ENCODE assay signal across 10 cellular contexts in genomic region chr2:235793163-235793752, GRCh38.
DNase-seq lines count a peak whose midpoint lies in the region; ATAC-seq and TF ChIP-seq lines count a peak whose summit lies in the region.
"Had no signal": no experiment of that assay in that cellular context is flagged by ENCODE, and none has a peak within 500 bp of the region (broad histone marks: within the 10 kb centered on the region; RNA-seq: fewer than 3 reads in every experiment).

No MANE protein-coding gene starts in this region.

- 0 out of 2 replicates have a peak, but pooled peaks cover 2% of the 10 kb centered on the region for H3K9me1 ChIP-seq in IMR-90 (ENCODE audit: insufficient read depth, low read length)

- peak overlapping the region; percentile 35 for H2AFZ ChIP-seq in IMR-90 (replicated peaks; ENCODE audit: low read length, poor library complexity)

- H3K14ac ChIP-seq in IMR-90 (replicated peaks; ENCODE audit: low read depth, low read length), result no peak overlapping the region

- no peak overlapping the region for H4K91ac ChIP-seq in IMR-90 (ENCODE audit: insufficient read depth, low read depth, low read length)

- H3K79me1 ChIP-seq in IMR-90 (ENCODE audit: low read depth in 1 of 2, low read length in 2 of 2), result no peaks in the 10 kb centered on the region

- DNase-seq in EH (ENCODE audit: low read depth) (peak; percentile 24), IMR-90 (peak; percentile 24), cardiac fibroblast (ENCODE audit: low read depth in 2 of 2) (peak; percentile 17 to 38), mesothelial cell of epicardium (ENCODE audit: low spot score in 2 of 2, unreplicated experiment in 2 of 2) (no peak), NCI-H146 treated with DMSO at 0.1 percent for 48 hours (lab: John Stamatoyannopoulos, UW; ENCODE audit: unreplicated experiment) (no peak), NCI-H1092 treated with DMSO at 0.1 percent for 48 hours (lab: John Stamatoyannopoulos, UW) (no peak), NCI-H187 treated with DMSO at 0.1 percent for 48 hours (lab: John Stamatoyannopoulos, UW) (no peak)
- DNase-seq: activated T-cell treated with anti-CD3 and anti-CD28 coated beads, Interleukin-2, amount 50 U/mL, for 4 hours; MM.1S had no signal

- H3K9me3 ChIP-seq in IMR-90 (ENCODE audit: control insufficient read depth, insufficient read depth, low read length), result no peaks in the 10 kb centered on the region

- H3K27me3 ChIP-seq in IMR-90 (ENCODE audit: control insufficient read depth, insufficient read depth, low read length), result no peaks in the 10 kb centered on the region

- dilution Hi-C loops in IMR-90 (cut with HindIII; ENCODE audit: low sequenced_read_pairs, unreplicated experiment), result loop anchor here (25.0 kb wide), 1 partner anchor 394 kb away; no protein-coding TSS in a partner anchor

- no peak overlapping the region for H3K18ac ChIP-seq in IMR-90 (ENCODE audit: low read depth, low read length)

- POLR2A ChIA-PET in IMR-90 (lab: Charles Lee; ENCODE audit: unreplicated experiment), result no interaction called here

- H3K56ac ChIP-seq in IMR-90 (ENCODE audit: extremely low read depth, insufficient read depth, low read length), result no peak overlapping the region

- no peak overlapping the region for H3K4me3 Mint-ChIP-seq in mesothelial cell of epicardium
- H3K4me3 Mint-ChIP-seq: activated T-cell treated with anti-CD3 and anti-CD28 coated beads, Interleukin-2, amount 50 U/mL, for 4 hours had no signal

- H2AK5ac ChIP-seq in IMR-90 (ENCODE audit: low read depth, low read length), result no peak overlapping the region

- CTCF ChIA-PET in IMR-90 (lab: Yijun Ruan, JAX), result interaction anchor here (1.1 to 1.2 kb wide), 2 partner anchors 27 to 369 kb away, joined by 3 read pairs; no protein-coding TSS in a partner anchor

- no peaks in the 10 kb centered on the region for H3K9me3 Mint-ChIP-seq in mesothelial cell of epicardium
- H3K9me3 Mint-ChIP-seq: activated T-cell treated with anti-CD3 and anti-CD28 coated beads, Interleukin-2, amount 50 U/mL, for 4 hours had no signal

- H2BK5ac ChIP-seq in IMR-90 (ENCODE audit: low read depth, low read length, poor library complexity, severe bottlenecking), result no peak overlapping the region

- no peak overlapping the region for H3K23ac ChIP-seq in IMR-90 (ENCODE audit: low read depth, low read length)

- BruUV-seq in IMR-90 (replicated peaks; lab: Mats Ljungman, UMichigan), result no TSS peak

- no peak overlapping the region for H3K4me2 ChIP-seq in IMR-90 (ENCODE audit: low read depth, low read length)

- no peak overlapping the region for H3K27ac ChIP-seq in IMR-90 (ENCODE audit: insufficient read depth, low read length)

- H3K36me3 ChIP-seq in IMR-90 (ENCODE audit: control insufficient read depth, insufficient read depth, low read length), result peaks cover 5% of the 10 kb centered on the region; the same call in 1 of the 2 replicates

- H4K5ac ChIP-seq in IMR-90 (ENCODE audit: low read depth, low read length), result no peak overlapping the region

- no peak for TF ChIP-seq POLR2A in IMR-90 (IDR thresholded peaks at IDR 0.05; ENCODE audit: low read depth, low read length)

- no peaks in the 10 kb centered on the region for H4K20me1 ChIP-seq in IMR-90 (ENCODE audit: insufficient read depth, low read length)

- no peak overlapping the region for H2BK20ac ChIP-seq in IMR-90 (ENCODE audit: low read depth, low read length)

- H3K4me3 ChIP-seq in IMR-90 (ENCODE audit: insufficient read depth, low read depth, low read length) (no peak overlapping the region), cardiac fibroblast (replicated peaks in 1 of 2; ENCODE audit: low read depth in 2 of 2, low read length in 2 of 2) (no peak overlapping the region)

- ATAC-seq in IMR-90 (ENCODE audit: low read depth) (peak; percentile 60), HG03520 (IDR thresholded peaks at IDR 0.05; ENCODE audit: unreplicated experiment) (no peak)
- ATAC-seq: activated T-cell treated with anti-CD3 and anti-CD28 coated beads, Interleukin-2, amount 50 U/mL, for 4 hours had no signal

- TF ChIP-seq RAD21 in IMR-90 (IDR thresholded peaks at IDR 0.05; ENCODE audit: low read length), result peak; percentile 22; the same call in 1 of the 2 replicates

- intact Hi-C loops in IMR-90 (cut with micrococcal nuclease), result no loop called here

- no peak overlapping the region for H3K4ac ChIP-seq in IMR-90 (ENCODE audit: low read depth, low read length)

- no peaks in the 10 kb centered on the region for H3K4me1 ChIP-seq in IMR-90 (ENCODE audit: control insufficient read depth, insufficient read depth, low read length)

- no peak overlapping the region for H4K8ac ChIP-seq in IMR-90 (ENCODE audit: low read depth in 2 of 2, low read length in 2 of 2)

- 83% methylated on average over 1 of the region's 13 CpGs; no CpG with 5 or more reads in 1 of the 2 experiments for WGBS in IMR-90 (ENCODE audit: extremely low coverage in 2 of 2, insufficient read length in 1 of 2), 2 experiments

- H2AK9ac ChIP-seq in IMR-90 (replicated peaks; ENCODE audit: low read depth, low read length, poor library complexity), result no peak overlapping the region

- H3K36me3 Mint-ChIP-seq in mesothelial cell of epicardium, result peaks cover 3% of the 10 kb centered on the region

- peaks cover 3% of the 10 kb centered on the region for H3K4me1 Mint-ChIP-seq in mesothelial cell of epicardium

- H3K9ac ChIP-seq in IMR-90 (ENCODE audit: low read depth, low read length), result no peak overlapping the region

- no peak overlapping the region for H2BK120ac ChIP-seq in IMR-90 (ENCODE audit: low read depth, low read length)

- no peak overlapping the region for H3K27ac Mint-ChIP-seq in mesothelial cell of epicardium

- H3K27me3 Mint-ChIP-seq in mesothelial cell of epicardium (ENCODE audit: low read depth), result no peaks in the 10 kb centered on the region

- no peak overlapping the region for H2BK15ac ChIP-seq in IMR-90 (ENCODE audit: low read depth, low read length)

- peak; percentile 22; the same call in 1 of the 2 replicates for TF ChIP-seq CTCF in IMR-90 (conservative IDR thresholded peaks at IDR 0.05; ENCODE audit: low read depth, low read length)
- peak; percentile 30 for TF ChIP-seq CTCF in cardiac fibroblast (IDR thresholded peaks at IDR 0.05; ENCODE audit: low read depth, low read length)
- peak; percentile 22 for TF ChIP-seq CTCF in mesothelial cell of epicardium (IDR thresholded peaks at IDR 0.05; ENCODE audit: unreplicated experiment)

- in situ Hi-C loops in IMR-90 (cut with MboI; ENCODE audit: low sequenced_read_pairs), result loop anchor here (25.0 kb wide), 1 partner anchor 519 kb away; no protein-coding TSS in a partner anchor

TF ChIP-seq in IMR-90, 13 proteins besides CTCF, POLR2A, EP300 and RAD21:
- TF ChIP-seq SMC3 (IDR thresholded peaks at IDR 0.05; ENCODE audit: low read depth, low read length) (no peak), RFX5 (IDR thresholded peaks at IDR 0.05; ENCODE audit: low read depth, low read length) (no peak), CEBPB (IDR thresholded peaks at IDR 0.05; ENCODE audit: low read depth, low read length) (no peak), RCOR1 (IDR thresholded peaks at IDR 0.05; ENCODE audit: insufficient replicate concordance, low read length) (no peak), NFE2L2 (IDR thresholded peaks at IDR 0.05; ENCODE audit: low read depth, low read length) (no peak), CHD1 (IDR thresholded peaks at IDR 0.05; ENCODE audit: low read depth, low read length) (no peak), MAFK (IDR thresholded peaks at IDR 0.05; ENCODE audit: low read depth, low read length) (no peak), BHLHE40 (IDR thresholded peaks at IDR 0.05; ENCODE audit: low read depth, low read length) (no peak), MXI1 (IDR thresholded peaks at IDR 0.05; ENCODE audit: borderline replicate concordance, low read depth, low read length) (no peak)
- TF ChIP-seq, protein P1, sequence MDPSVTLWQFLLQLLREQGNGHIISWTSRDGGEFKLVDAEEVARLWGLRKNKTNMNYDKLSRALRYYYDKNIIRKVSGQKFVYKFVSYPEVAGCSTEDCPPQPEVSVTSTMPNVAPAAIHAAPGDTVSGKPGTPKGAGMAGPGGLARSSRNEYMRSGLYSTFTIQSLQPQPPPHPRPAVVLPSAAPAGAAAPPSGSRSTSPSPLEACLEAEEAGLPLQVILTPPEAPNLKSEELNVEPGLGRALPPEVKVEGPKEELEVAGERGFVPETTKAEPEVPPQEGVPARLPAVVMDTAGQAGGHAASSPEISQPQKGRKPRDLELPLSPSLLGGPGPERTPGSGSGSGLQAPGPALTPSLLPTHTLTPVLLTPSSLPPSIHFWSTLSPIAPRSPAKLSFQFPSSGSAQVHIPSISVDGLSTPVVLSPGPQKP (IDR thresholded peaks at IDR 0.05; ENCODE audit: borderline replicate concordance, low read depth, low read length), result no peak

Comparison
In these comparisons a context has a peak if more than half of its experiments do, and no peak if none do; other contexts are left out.
1. DNase-seq: peak in EH (single experiment), IMR-90 (single experiment) and cardiac fibroblast (2 of 2); none in mesothelial cell of epicardium (0 of 2), NCI-H146 treated with DMSO at 0.1 percent for 48 hours (single experiment), NCI-H1092 treated with DMSO at 0.1 percent for 48 hours (single experiment) and NCI-H187 treated with DMSO at 0.1 percent for 48 hours (single experiment).
2. Peak in every context shown above with its lines, with median percentiles within 50 percentile points of each other: CTCF ChIP-seq.